ENCODE assay signal across 24 cellular contexts in the genomic region with DNA sequence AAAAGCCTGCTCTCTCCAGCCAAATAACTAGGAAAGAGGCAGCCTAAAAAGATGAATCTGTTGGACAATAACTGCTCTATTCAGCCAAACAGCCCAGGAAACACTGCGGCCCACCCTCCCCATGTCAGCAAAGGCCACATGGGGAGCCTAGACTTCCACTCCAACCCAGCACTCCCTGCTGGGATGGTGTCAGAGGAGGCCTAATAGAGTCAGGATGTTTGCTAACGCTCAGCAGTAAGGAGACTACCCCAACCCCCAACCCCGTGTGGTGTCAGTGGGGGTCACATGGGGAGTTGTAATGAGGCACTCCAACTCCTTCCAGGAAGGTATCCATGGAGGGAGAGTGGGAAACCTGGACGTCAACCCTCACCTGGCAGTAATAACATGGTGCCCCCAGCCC. TPM values are rescaled to one million over a fixed set of nuclear protein-coding genes. Genes with fewer than 3 reads are reported as not detected.
DNase-seq lines count a peak whose midpoint lies in the region; ATAC-seq and TF ChIP-seq lines count a peak whose summit lies in the region.
"Had no signal": no experiment of that assay in that cellular context is flagged by ENCODE, and none has a peak within 500 bp of the region (broad histone marks: within the 10 kb centered on the region; RNA-seq: fewer than 3 reads in every experiment).

No MANE protein-coding gene starts in this region.

- H3K9me3 ChIP-seq in HEK293 (ENCODE audit: control insufficient read depth, insufficient read depth, low read depth, low read length): no peaks in the 10 kb centered on the region
- H3K9me3 ChIP-seq: Caco-2 had no signal

- ATAC-seq in GM18909 (IDR thresholded peaks at IDR 0.05; ENCODE audit: poor library complexity, unreplicated experiment): no peak
- ATAC-seq in HG03175 (IDR thresholded peaks at IDR 0.05; ENCODE audit: unreplicated experiment): no peak
- ATAC-seq: GM12878, HCT116 had no signal

- H3K4me1 ChIP-seq in HEK293 (ENCODE audit: control insufficient read depth, insufficient read depth, low read length): no peaks in the 10 kb centered on the region
- H3K4me1 ChIP-seq: Caco-2, SJSA1 had no signal

- DNase-seq in NCI-H1417 (lab: John Stamatoyannopoulos, UW) (peak in 2 of 3 experiments; percentile 77 to 87), NCI-H1417 treated with DMSO at 0.1 percent for 48 hours (lab: John Stamatoyannopoulos, UW) (no peak), coronary artery (ENCODE audit: low spot score) (peak; percentile 31), mesenteric fat pad (ENCODE audit: low spot score) (peak; percentile 37), HK-2 (ENCODE audit: unreplicated experiment) (no peak)
- DNase-seq: ACHN; Caco-2; CD4-positive, alpha-beta memory T cell; DMS 273 treated with DMSO at 0.1 percent for 48 hours; DMS79 treated with DMSO at 0.1 percent for 48 hours; GM23248; MG63; NCI-H1048; NCI-H1436 treated with DMSO at 0.1 percent for 48 hours; NCI-H524 treated with DMSO at 0.1 percent for 48 hours; OCI-M1 had no signal

- TF ChIP-seq CTCF in HEK293 (tag by site-specific recombination; IDR thresholded peaks at IDR 0.05) (no peak), coronary artery (IDR thresholded peaks at IDR 0.05) (no peak)

- POLR2A ChIA-PET in HEK293 (lab: Yijun Ruan, JAX): no interaction called here

- no peak overlapping the region for H3K4me3 ChIP-seq in HEK293 (ENCODE audit: low read depth, low read length)
- no peak overlapping the region for H3K4me3 ChIP-seq in coronary artery
- H3K4me3 ChIP-seq: BLaER1 treated with 17β-estradiol and CSF1 and Interleukin-3, amounts not matched to agents 10 nM and 100 nM; GM12878; GM23248; MG63; SJSA1 had no signal

- CTCF ChIA-PET in HEK293 (lab: Yijun Ruan, JAX): no interaction called here

- no peak overlapping the region for H3K27ac ChIP-seq in HEK293 (ENCODE audit: extremely low read depth, low read depth, low read length)
- H3K27ac ChIP-seq in coronary artery: no peak overlapping the region
- H3K27ac ChIP-seq: 22Rv1; BLaER1 treated with 17β-estradiol and CSF1 and Interleukin-3, amounts not matched to agents 10 nM and 100 nM; GM23248; SJSA1 had no signal

- no peaks in the 10 kb centered on the region for H3K36me3 ChIP-seq in HEK293 (ENCODE audit: control insufficient read depth in 2 of 2, insufficient read depth in 1 of 2, low read length in 2 of 2)
- H3K36me3 ChIP-seq: BLaER1 treated with 17β-estradiol and CSF1 and Interleukin-3, amounts not matched to agents 10 nM and 100 nM; MG63; SJSA1 had no signal

TF ChIP-seq in HEK293, 187 proteins besides CTCF, POLR2A, EP300 and RAD21:
- TF ChIP-seq ZNF24 (tag by site-specific recombination; IDR thresholded peaks at IDR 0.05): no peak
- TF ChIP-seq ZIC2 (tag by site-specific recombination; IDR thresholded peaks at IDR 0.05): peak; percentile 88
TF ChIP-seq in HEK293: peak in this region for 1.

RNA-seq across cellular contexts. Expression of a gene that starts 41.6 kb away (rescaled TPM):
- total RNA-seq in mesenteric fat pad: 14.2 TPM
- total RNA-seq: CD4-positive, alpha-beta memory T cell; GM23248 had no signal

Comparison
In these comparisons a context has a peak if more than half of its experiments do, and no peak if none do; other contexts are left out.
1. DNase-seq: peak in NCI-H1417 (2 of 3), coronary artery (single experiment) and mesenteric fat pad (single experiment); none in NCI-H1417 treated with DMSO at 0.1 percent for 48 hours (single experiment) and HK-2 (single experiment).